ENCODE assay signal across 1 cellular context in genomic region chr2:74975016-74975415, GRCh38.
TF ChIP-seq lines count a peak whose summit lies in the region.

No MANE protein-coding gene starts in this region.

TF ChIP-seq in GM23338, 12 proteins besides CTCF, POLR2A, EP300 and RAD21 (continued from another document):
- no peak for TF ChIP-seq REST (IDR thresholded peaks at IDR 0.05; ENCODE audit: unreplicated experiment)
